13 cellular contexts compared by ENCODE assay signal in genomic region chr14:39555749-39556148, GRCh38.
"Had no signal": no experiment of that assay in that cellular context is flagged by ENCODE, and none has a peak within 500 bp of the region (broad histone marks: within the 10 kb centered on the region; RNA-seq: fewer than 3 reads in every experiment).

No MANE protein-coding gene starts in this region.

- H3K27me3 ChIP-seq: dorsolateral prefrontal cortex, heart left ventricle, thyroid gland, uterus had no signal

- ATAC-seq: heart left ventricle, natural killer cell had no signal

- H3K4me3 ChIP-seq: coronary artery, dorsolateral prefrontal cortex, heart left ventricle, smooth muscle cell, thyroid gland, uterus had no signal

- H3K9me3 ChIP-seq: thyroid gland had no signal

- H3K4me1 ChIP-seq: heart left ventricle, thyroid gland, uterus had no signal

- DNase-seq: effector CD8-positive, alpha-beta T cell; foreskin melanocyte; islet precursor cell; mammary epithelial cell; natural killer cell; stimulated activated CD4-positive, alpha-beta T cell treated with anti-CD3 and anti-CD28 coated beads, Interleukin-2, amount 100 ng/mL, for 48 hours; stimulated activated naive CD4-positive, alpha-beta T cell treated with Interleukin-2 at 50 U/mL for 16 hours; uterus had no signal

- H3K27ac ChIP-seq: coronary artery, dorsolateral prefrontal cortex, heart left ventricle, thyroid gland, uterus had no signal

- H3K36me3 ChIP-seq: heart left ventricle, thyroid gland, uterus had no signal
